ENCODE assay signal across 29 cellular contexts in genomic region chr3:58864480-58864879, GRCh38.
"Had no signal": no experiment of that assay in that cellular context is flagged by ENCODE, and none has a peak within 500 bp of the region (broad histone marks: within the 10 kb centered on the region; RNA-seq: fewer than 3 reads in every experiment).

No MANE protein-coding gene starts in this region.

- H3K4me3 ChIP-seq: adrenal gland, cardiac muscle cell, MG63, SJSA1 had no signal

- H3K36me3 ChIP-seq: adrenal gland, brain microvascular endothelial cell, cardiac muscle cell, MG63, SJSA1 had no signal

- H3K27me3 ChIP-seq: adrenal gland, brain microvascular endothelial cell, MG63, SJSA1 had no signal

- DNase-seq: activated CD4-positive, alpha-beta T cell treated with anti-CD3 and anti-CD28 coated beads for 36 hours; activated CD4-positive, alpha-beta T cell treated with anti-CD3 and anti-CD28 coated beads, Interleukin-2, amount 10 ng/mL, durations not matched to agents 7 days and 5 days; activated CD4-positive, alpha-beta T cell treated with anti-CD3 and anti-CD28 coated beads, Interleukin-2, amount 50 U/mL, for 48 hours; activated CD8-positive, alpha-beta T cell treated with anti-CD3 and anti-CD28 coated beads, Interleukin-2, amount 10 ng/mL, durations not matched to agents 7 days and 5 days; activated gamma-delta T cell treated with Interleukin-2 at 50 U/mL for 16 hours; activated naive CD4-positive, alpha-beta T cell treated with anti-CD3 and anti-CD28 coated beads for 36 hours; activated T-cell treated with anti-CD3 and anti-CD28 coated beads, Interleukin-2, amount 50 U/mL, for 24 hours; adrenal gland; anterior cingulate cortex; brain microvascular endothelial cell; Karpas-422; MG63; NCI-H1048; NCI-H1105 treated with DMSO at 0.1 percent for 48 hours; NCI-H1436 treated with DMSO at 0.1 percent for 48 hours; NCI-H1694 treated with DMSO at 0.1 percent for 48 hours; NCI-H2029; NCI-H345; NCI-H524 treated with DMSO at 0.1 percent for 48 hours; SHP77 treated with DMSO at 0.1 percent for 48 hours; SW 1271; T-helper 1 cell; T-helper 2 cell; T-helper 9 cell had no signal

- ATAC-seq: activated CD4-positive, alpha-beta T cell treated with anti-CD3 and anti-CD28 coated beads for 36 hours; activated CD4-positive, CD25-positive, alpha-beta regulatory T cell treated with anti-CD3 and anti-CD28 coated beads, Interleukin-2, amount 50 U/mL, for 24 hours; activated CD8-positive, alpha-beta T cell treated with anti-CD3 and anti-CD28 coated beads, Interleukin-2, amount 10 ng/mL, durations not matched to agents 7 days and 5 days; activated naive CD4-positive, alpha-beta T cell treated with anti-CD3 and anti-CD28 coated beads, Interleukin-2, amount 50 U/mL, for 72 hours; Panc1 had no signal
